In the genomic region with DNA sequence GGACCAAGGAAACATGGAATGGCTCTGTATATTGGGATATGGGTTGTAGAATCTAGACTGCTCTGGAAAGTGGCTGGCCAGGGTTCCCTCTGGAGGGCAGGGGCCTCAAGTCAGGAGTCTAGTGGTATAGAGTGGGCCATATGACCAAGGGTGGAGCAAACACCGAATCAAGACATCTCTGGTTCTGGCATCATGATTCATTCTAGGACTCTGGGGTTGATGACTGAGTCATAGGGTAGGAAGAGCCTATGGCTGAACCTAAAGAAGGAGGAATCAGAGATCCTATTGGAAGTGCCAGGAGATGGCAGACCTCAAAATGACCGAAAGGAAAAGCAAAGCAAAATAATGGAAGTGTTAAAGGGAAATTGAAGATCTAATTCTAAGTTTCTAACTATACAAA, we compare ENCODE assay signal across 21 cellular contexts.
DNase-seq lines count a peak whose midpoint lies in the region; ATAC-seq, FAIRE-seq and TF ChIP-seq lines count a peak whose summit lies in the region.
"Had no signal": no experiment of that assay in that cellular context is flagged by ENCODE, and none has a peak within 500 bp of the region (broad histone marks: within the 10 kb centered on the region; RNA-seq: fewer than 3 reads in every experiment).

No MANE protein-coding gene starts in this region.

- no peak for FAIRE-seq in RCC 7860 (lab: Jason Lieb, UNC)
- FAIRE-seq: D721Med, GM12892, H1, HepG2, HTR-8/SVneo had no signal

- POLR2A ChIA-PET in Caco-2 (lab: Charles Lee): no interaction called here

- 86 to 94% methylated on average over 1 to 2 of the region's 2 CpGs for WGBS in endodermal cell (ENCODE audit: insufficient coverage in 1 of 2, insufficient read length in 1 of 2), 2 experiments

- H3K27ac ChIP-seq in endodermal cell (ENCODE audit: low read depth, low read length): no peak overlapping the region
- no peak overlapping the region for H3K27ac ChIP-seq in foreskin keratinocyte
- H3K27ac ChIP-seq: C4-2B had no signal

- H3K36me3 ChIP-seq in Caco-2 (ENCODE audit: control insufficient read depth, insufficient read depth, low read length) (no peaks in the 10 kb centered on the region), endodermal cell (ENCODE audit: control insufficient read depth, insufficient read depth, low read length) (peaks cover 31% of the 10 kb centered on the region)
- H3K36me3 ChIP-seq: BE2C had no signal

- H3K9me3 ChIP-seq in Caco-2 (no peaks in the 10 kb centered on the region; the same call in none of the 2 replicates), endodermal cell (ENCODE audit: control insufficient read depth, low read length) (peaks cover 76% of the 10 kb centered on the region)

- BruUV-seq in Caco-2 (replicated peaks; lab: Mats Ljungman, UMichigan): no TSS peak

- TF ChIP-seq CTCF in Caco-2 (IDR thresholded peaks at IDR 0.05; ENCODE audit: insufficient read depth in 1 of 2, low read depth in 1 of 2, low read length in 1 of 2, severe bottlenecking in 1 of 2, unreplicated experiment in 1 of 2) (no peak), endodermal cell (conservative IDR thresholded peaks at IDR 0.05) (no peak), foreskin keratinocyte (conservative IDR thresholded peaks at IDR 0.05) (no peak)

- peak; percentile 82 for ATAC-seq in foreskin keratinocyte
- ATAC-seq: HepG2 had no signal

- no peaks in the 10 kb centered on the region for H3K36me3 Mint-ChIP-seq in Caco-2 (ENCODE audit: insufficient read depth, unreplicated experiment)
- peaks cover 41% of the 10 kb centered on the region for H3K36me3 Mint-ChIP-seq in endodermal cell (ENCODE audit: low read depth)
- H3K36me3 Mint-ChIP-seq: CD4-positive, alpha-beta memory T cell had no signal

- H3K9me3 Mint-ChIP-seq in Caco-2 (ENCODE audit: unreplicated experiment) (peaks cover 73% of the 10 kb centered on the region), endodermal cell (peaks cover 60% of the 10 kb centered on the region)

- H3K27me3 Mint-ChIP-seq in Caco-2 (ENCODE audit: insufficient read depth, unreplicated experiment) (no peaks in the 10 kb centered on the region), endodermal cell (ENCODE audit: insufficient read depth) (no peaks in the 10 kb centered on the region)
- H3K27me3 Mint-ChIP-seq: CD4-positive, alpha-beta memory T cell had no signal

- CTCF ChIA-PET in Caco-2 (lab: Charles Lee): no interaction called here

- no peak overlapping the region for H3K9ac ChIP-seq in endodermal cell (ENCODE audit: extremely low read depth, low read length, poor library complexity, severe bottlenecking)

- peaks cover 20% of the 10 kb centered on the region for H3K4me1 Mint-ChIP-seq in Caco-2 (ENCODE audit: low read depth, unreplicated experiment)
- H3K4me1 Mint-ChIP-seq in endodermal cell: peaks cover 20% of the 10 kb centered on the region
- H3K4me1 Mint-ChIP-seq: CD4-positive, alpha-beta memory T cell had no signal

- DNase-seq in Caco-2 (no peak), RCC 7860 (ENCODE audit: low spot score) (peak; percentile 10), endodermal cell (no peak), foreskin keratinocyte (peak in 1 of 2 donors; percentile 58), SW480 (ENCODE audit: low spot score) (no peak), hypothalamus (lab: John Stamatoyannopoulos, UW) (no peak), A172 (ENCODE audit: low spot score) (no peak)
- DNase-seq: BE2C; CD4-positive, alpha-beta memory T cell; DMS153; DMS79 treated with DMSO at 0.1 percent for 48 hours; EL; GDM1; HCEC 1CT; HFFc6 had no signal

- no peak overlapping the region for H3K4me3 ChIP-seq in Caco-2 (ENCODE audit: low read depth, low read length)
- H3K4me3 ChIP-seq in endodermal cell (ENCODE audit: low read length): peak overlapping the region; percentile 44

- H3K27me3 ChIP-seq in Caco-2 (replicated peaks; ENCODE audit: control insufficient read depth, insufficient read depth, low read length): no peaks in the 10 kb centered on the region
- H3K27me3 ChIP-seq in endodermal cell (ENCODE audit: control insufficient read depth, insufficient read depth, low read length, poor library complexity, severe bottlenecking): no peaks in the 10 kb centered on the region
- H3K27me3 ChIP-seq in foreskin keratinocyte: no peaks in the 10 kb centered on the region
- H3K27me3 ChIP-seq: BE2C had no signal

- no peaks in the 10 kb centered on the region for H3K4me1 ChIP-seq in Caco-2
- no peaks in the 10 kb centered on the region for H3K4me1 ChIP-seq in endodermal cell (ENCODE audit: control insufficient read depth, insufficient read depth, low read length)
- H3K4me1 ChIP-seq in foreskin keratinocyte: no peaks in the 10 kb centered on the region
- H3K4me1 ChIP-seq: BE2C had no signal

- H3K27ac Mint-ChIP-seq in Caco-2 (ENCODE audit: unreplicated experiment) (peak overlapping the region; percentile 3), endodermal cell (no peak overlapping the region)
- H3K27ac Mint-ChIP-seq: CD4-positive, alpha-beta memory T cell; HFFc6 had no signal

- H3K4me3 Mint-ChIP-seq in Caco-2 (ENCODE audit: unreplicated experiment) (no peak overlapping the region), endodermal cell (no peak overlapping the region)
- H3K4me3 Mint-ChIP-seq: CD4-positive, alpha-beta memory T cell; HFFc6 had no signal

- intact Hi-C loops in Caco-2 (cut with micrococcal nuclease; ENCODE audit: unreplicated experiment): no loop called here
